9 cellular contexts compared by ENCODE assay signal in the genomic region with DNA sequence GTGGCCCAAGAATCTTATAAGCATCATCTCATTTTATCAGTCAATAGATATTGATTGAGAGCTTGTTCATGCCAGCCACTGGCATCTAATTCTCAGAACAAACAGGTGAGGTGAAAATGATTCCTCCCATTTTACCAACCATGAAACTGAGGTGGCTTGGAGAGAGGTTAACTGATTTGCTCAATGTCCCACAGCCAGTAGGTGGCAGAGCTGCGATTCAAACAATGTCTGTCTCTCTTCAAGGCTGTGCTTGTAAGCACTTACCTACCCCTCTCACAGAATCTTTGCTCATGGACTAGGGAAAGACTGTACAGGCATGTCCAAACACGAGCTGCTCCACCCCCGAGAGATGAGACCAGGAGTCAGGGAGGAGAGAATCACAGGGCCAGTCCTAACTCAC. TPM values are rescaled to one million over a fixed set of nuclear protein-coding genes. Genes with fewer than 3 reads are reported as not detected.
DNase-seq lines count a peak whose midpoint lies in the region; ATAC-seq and TF ChIP-seq lines count a peak whose summit lies in the region.
"Had no signal": no experiment of that assay in that cellular context is flagged by ENCODE, and none has a peak within 500 bp of the region (broad histone marks: within the 10 kb centered on the region; RNA-seq: fewer than 3 reads in every experiment).

No MANE protein-coding gene starts in this region.

- H3K4me3 ChIP-seq in liver (ENCODE audit: low read depth in 1 of 3, low read length in 3 of 3) = no peak overlapping the region

- H3K9ac ChIP-seq in liver (ENCODE audit: low read depth in 1 of 2, low read length in 2 of 2) = no peak overlapping the region

- H3K9me3 ChIP-seq in liver (ENCODE audit: control insufficient read depth in 4 of 4, low read length in 3 of 4) = no peaks in the 10 kb centered on the region

- 20% methylated on average over 3 of the region's 3 CpGs for WGBS in liver

- no peak for TF ChIP-seq POLR2A in GM18505 (IDR thresholded peaks at IDR 0.05; ENCODE audit: borderline replicate concordance, extremely low read depth, insufficient read depth, insufficient read length)

- H3K36me3 ChIP-seq in liver (ENCODE audit: control insufficient read depth in 4 of 4, insufficient read depth in 3 of 4, low read depth in 1 of 4, low read length in 3 of 4) = no peaks in the 10 kb centered on the region

- peaks cover 0 to 4% (median 0%) of the 10 kb centered on the region in 4 donors for H3K27me3 ChIP-seq in liver (ENCODE audit: control insufficient read depth in 4 of 4, insufficient read depth in 4 of 4, low read length in 3 of 4)

- peak; percentile 38 for TF ChIP-seq CTCF in liver (IDR thresholded peaks at IDR 0.05; ENCODE audit: low read depth, low read length, missing input control)

- no peaks in the 10 kb centered on the region for H3K4me1 ChIP-seq in liver (ENCODE audit: control insufficient read depth in 4 of 4, insufficient read depth in 4 of 4, low read length in 3 of 4)

- peak; percentile 50 for ATAC-seq in HG03565 (IDR thresholded peaks at IDR 0.05; ENCODE audit: unreplicated experiment)
- no peak for ATAC-seq in GM18505 (IDR thresholded peaks at IDR 0.05; ENCODE audit: unreplicated experiment)
- ATAC-seq in GM19452 (IDR thresholded peaks at IDR 0.05; ENCODE audit: unreplicated experiment) = no peak

- TF ChIP-seq RAD21 in liver (IDR thresholded peaks at IDR 0.05) = peak; percentile 65 to 76

- peak; percentile 16 for DNase-seq in SIG-M5 treated with dmso at 0.1 percent for 504 hours (lab: John Stamatoyannopoulos, UW; ENCODE audit: unreplicated experiment)
- DNase-seq in SIG-M5 (lab: John Stamatoyannopoulos, UW) = no peak
- DNase-seq in SW480 (ENCODE audit: low spot score) = peak; percentile 87
- DNase-seq in NCI-H2227 (lab: John Stamatoyannopoulos, UW; ENCODE audit: unreplicated experiment) = no peak
- DNase-seq: naive B cell had no signal

- H3K27ac ChIP-seq in liver (ENCODE audit: low read depth in 1 of 2, low read length in 2 of 2) = no peak overlapping the region

TF ChIP-seq in liver, 16 proteins besides CTCF, POLR2A, EP300 and RAD21:
- no peak for TF ChIP-seq GABPA (IDR thresholded peaks at IDR 0.05 in 1 of 2, conservative IDR thresholded peaks at IDR 0.05 in 1 of 2)
- TF ChIP-seq HNF4A (conservative IDR thresholded peaks at IDR 0.05) = peak in 1 of 2 donors; percentile 5

RNA-seq across cellular contexts. Expression of a gene that starts 21.5 kb away (rescaled TPM):
- total RNA-seq in liver = not detected
- polyA plus RNA-seq in liver = not detected

Comparison
In these comparisons a context has a peak if more than half of its experiments do, and no peak if none do; other contexts are left out.
1. DNase-seq: peak in SIG-M5 treated with dmso at 0.1 percent for 504 hours (single experiment) and SW480 (single experiment); none in SIG-M5 (single experiment) and NCI-H2227 (single experiment).